22 cellular contexts compared by ENCODE assay signal in the genomic region with DNA sequence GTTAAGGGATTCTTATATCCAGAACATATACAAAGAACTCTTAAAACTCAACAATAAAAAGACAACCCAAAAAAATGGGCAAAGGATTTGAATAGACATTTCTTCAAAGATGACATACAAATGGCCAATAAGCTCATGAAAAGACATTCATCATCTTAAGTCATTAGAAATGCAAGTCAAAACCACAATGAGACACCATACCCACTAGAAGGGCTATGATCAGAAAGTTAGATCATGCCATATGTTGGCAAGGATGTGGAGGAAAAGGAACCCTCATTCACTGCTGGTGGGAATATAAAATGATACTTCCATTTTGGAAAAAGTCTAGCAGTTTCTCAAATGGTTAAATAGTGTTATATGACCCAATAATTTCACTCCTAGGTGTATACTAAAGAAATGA.
"Had no signal": no experiment of that assay in that cellular context is flagged by ENCODE, and none has a peak within 500 bp of the region (broad histone marks: within the 10 kb centered on the region; RNA-seq: fewer than 3 reads in every experiment).

No MANE protein-coding gene starts in this region.

- H3K27me3 ChIP-seq: brain microvascular endothelial cell, dorsolateral prefrontal cortex, heart left ventricle, left lung, right atrium auricular region, upper lobe of left lung had no signal

- H3K4me3 ChIP-seq: dorsolateral prefrontal cortex, heart left ventricle, left lung, prostate gland, right atrium auricular region, thoracic aorta, upper lobe of left lung had no signal

- H3K36me3 ChIP-seq: brain microvascular endothelial cell, heart left ventricle, prostate gland, right atrium auricular region, thoracic aorta, upper lobe of left lung had no signal

- H3K9me3 ChIP-seq: heart left ventricle, left lung, prostate gland, right atrium auricular region, thoracic aorta, upper lobe of left lung had no signal

- DNase-seq: activated CD4-positive, alpha-beta memory T cell treated with anti-CD3 and anti-CD28 coated beads, Interleukin-2, amount 10 ng/mL, durations not matched to agents 7 days and 5 days; activated CD4-positive, alpha-beta T cell treated with anti-CD3 and anti-CD28 coated beads for 36 hours; activated naive CD4-positive, alpha-beta T cell treated with anti-CD3 and anti-CD28 coated beads, Interleukin-2, amount 10 ng/mL, durations not matched to agents 7 days and 5 days; activated T-cell treated with anti-CD3 and anti-CD28 coated beads, Interleukin-2, amount 50 U/mL, for 24 hours; aorta; brain microvascular endothelial cell; central memory CD4-positive, alpha-beta T cell; dorsolateral prefrontal cortex; endodermal cell; foreskin melanocyte; heart left ventricle; kidney; left lung; naive B cell; small intestine; stimulated activated CD4-positive, alpha-beta T cell treated with anti-CD3 and anti-CD28 coated beads, Interleukin-15, amount 100 ng/mL, for 24 hours; stimulated activated CD4-positive, alpha-beta T cell treated with anti-CD3 and anti-CD28 coated beads, Interleukin-2, amount 100 ng/mL, for 48 hours; upper lobe of left lung had no signal

- H3K27ac ChIP-seq: brain microvascular endothelial cell, epithelial cell of prostate, heart left ventricle, left lung, prostate gland, right atrium auricular region, thoracic aorta, upper lobe of left lung had no signal
